Comparison of ENCODE assay signal across 8 cellular contexts in the genomic region with DNA sequence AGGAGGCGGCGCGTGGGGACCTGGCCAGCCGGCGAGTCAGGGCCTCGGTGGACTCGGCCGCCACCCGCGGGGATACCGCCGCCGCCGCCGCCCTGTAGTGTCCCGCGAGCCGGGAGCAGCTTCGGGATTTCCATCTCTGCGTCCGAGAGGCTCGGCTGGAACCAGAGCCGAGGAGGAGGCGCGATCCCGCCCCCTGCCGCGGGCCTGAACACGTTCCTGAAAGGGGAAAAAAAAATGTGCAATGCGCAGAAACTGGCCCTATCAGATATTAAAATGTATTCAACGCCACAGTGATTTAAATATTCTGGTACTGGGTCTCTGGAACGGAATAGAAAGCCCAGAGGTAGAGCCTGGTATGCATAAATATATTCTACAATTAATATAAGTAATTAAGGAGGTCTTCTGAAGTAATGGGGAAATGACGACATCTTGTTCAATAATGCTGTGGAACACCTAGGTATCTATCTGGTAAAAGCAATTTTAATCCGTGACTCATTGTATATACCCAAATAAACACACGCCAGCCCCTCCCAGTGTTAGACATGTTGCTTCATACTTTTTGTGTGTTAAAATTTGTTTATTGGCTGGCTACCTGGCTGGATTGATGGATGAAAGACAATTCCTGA. TPM values are rescaled to one million over a fixed set of nuclear protein-coding genes. Genes with fewer than 3 reads are reported as not detected.
DNase-seq lines count a peak whose midpoint lies in the region; ATAC-seq and TF ChIP-seq lines count a peak whose summit lies in the region.
"Not testable (repeated sequence)": the region's sequence is repeated elsewhere in the genome, so short reads cannot be mapped to it uniquely, and the experiment has no call there.

A gene with protein sequence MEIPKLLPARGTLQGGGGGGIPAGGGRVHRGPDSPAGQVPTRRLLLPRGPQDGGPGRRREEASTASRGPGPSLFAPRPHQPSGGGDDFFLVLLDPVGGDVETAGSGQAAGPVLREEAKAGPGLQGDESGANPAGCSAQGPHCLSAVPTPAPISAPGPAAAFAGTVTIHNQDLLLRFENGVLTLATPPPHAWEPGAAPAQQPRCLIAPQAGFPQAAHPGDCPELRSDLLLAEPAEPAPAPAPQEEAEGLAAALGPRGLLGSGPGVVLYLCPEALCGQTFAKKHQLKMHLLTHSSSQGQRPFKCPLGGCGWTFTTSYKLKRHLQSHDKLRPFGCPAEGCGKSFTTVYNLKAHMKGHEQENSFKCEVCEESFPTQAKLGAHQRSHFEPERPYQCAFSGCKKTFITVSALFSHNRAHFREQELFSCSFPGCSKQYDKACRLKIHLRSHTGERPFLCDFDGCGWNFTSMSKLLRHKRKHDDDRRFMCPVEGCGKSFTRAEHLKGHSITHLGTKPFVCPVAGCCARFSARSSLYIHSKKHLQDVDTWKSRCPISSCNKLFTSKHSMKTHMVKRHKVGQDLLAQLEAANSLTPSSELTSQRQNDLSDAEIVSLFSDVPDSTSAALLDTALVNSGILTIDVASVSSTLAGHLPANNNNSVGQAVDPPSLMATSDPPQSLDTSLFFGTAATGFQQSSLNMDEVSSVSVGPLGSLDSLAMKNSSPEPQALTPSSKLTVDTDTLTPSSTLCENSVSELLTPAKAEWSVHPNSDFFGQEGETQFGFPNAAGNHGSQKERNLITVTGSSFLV (minus strand): TSS at position 172 of the 626 bp plus-strand sequence. CDS start 38 bp downstream, at position 134.

- not testable (repeated sequence) for H4K20me1 ChIP-seq in Karpas-422 (ENCODE audit: insufficient read depth, low read depth, low read length)

- peak within 1 kb of the TSS; percentile 37 for H3K4me3 ChIP-seq in AG09309 (ENCODE audit: control insufficient read depth, low read depth, low read length)
- peak within 1 kb of the TSS; percentile 67 for H3K4me3 ChIP-seq in Karpas-422 (ENCODE audit: low read length)
- peak within 1 kb of the TSS; percentile 39 for H3K4me3 ChIP-seq in colonic mucosa

- DNase-seq in AG09309 (ENCODE audit: low read depth); colonic mucosa: not testable (repeated sequence)
- peak; percentile 58 for DNase-seq in Karpas-422
- peak; percentile 3 for DNase-seq in inferior parietal cortex (ENCODE audit: extremely low spot score)
- DNase-seq in retina = peak; percentile 25

- H3K36me3 ChIP-seq in Karpas-422 (ENCODE audit: insufficient read depth, low read length); colonic mucosa: not testable (repeated sequence)

- peak within 1 kb of the TSS; percentile 75; the same call in 1 of the 2 replicates for H2AFZ ChIP-seq in Karpas-422 (ENCODE audit: low read length)

- intact Hi-C loops in colonic mucosa (cut with DNase I) = not testable (repeated sequence)

- peaks cover 23% of the 10 kb centered on the region for H3K4me1 ChIP-seq in Karpas-422 (ENCODE audit: low read length)
- not testable (repeated sequence) for H3K4me1 ChIP-seq in colonic mucosa

- not testable (repeated sequence) for H3K9me2 ChIP-seq in Karpas-422 (replicated peaks; ENCODE audit: insufficient read depth, low read length)

- peak within 1 kb of the TSS; percentile 67 for H3K9ac ChIP-seq in Karpas-422 (ENCODE audit: low read length)
- H3K9ac ChIP-seq in colonic mucosa (ENCODE audit: low read depth in 2 of 2, low read length in 2 of 2) = peak within 1 kb of the TSS; percentile 26 to 47

- peaks cover 28% of the 10 kb centered on the region for H3K79me2 ChIP-seq in Karpas-422 (ENCODE audit: low read length)

- not testable (repeated sequence) for H3K9me3 ChIP-seq in Karpas-422 (ENCODE audit: low read length); colonic mucosa

- TF ChIP-seq CTCF in AG09309 (IDR thresholded peaks at IDR 0.05; ENCODE audit: control insufficient read depth, insufficient read depth, low read depth, low read length, missing control alignments); colonic mucosa (IDR thresholded peaks at IDR 0.05): not testable (repeated sequence)

- H3K27ac ChIP-seq in Karpas-422 (ENCODE audit: low read length) (0 out of 2 replicates have a peak within 1 kb of the TSS, but pooled peaks have one; percentile 26), colonic mucosa (peak within 1 kb of the TSS; percentile 72)

- H3K27me3 ChIP-seq in Karpas-422 (ENCODE audit: low read length); colonic mucosa: not testable (repeated sequence)

- ATAC-seq in GM19023 (IDR thresholded peaks at IDR 0.05; ENCODE audit: unreplicated experiment) (peak; percentile 58), HG02763 (IDR thresholded peaks at IDR 0.05; ENCODE audit: unreplicated experiment) (peak; percentile 55)
- peak; percentile 59 to 68 for ATAC-seq in activated CD4-positive, CD25-positive, alpha-beta regulatory T cell treated with anti-CD3 and anti-CD28 coated beads, Interleukin-2, amount 50 U/mL, for 24 hours

- H3K4me2 ChIP-seq in Karpas-422 (ENCODE audit: low read depth, low read length, poor library complexity, severe bottlenecking) = peak within 1 kb of the TSS; percentile 82

RNA-seq across cellular contexts. Expression of the gene that starts here (rescaled TPM):
- total RNA-seq in Karpas-422 (2014; rRNA removed; shearing (Covaris generic); ENCODE audit: low replicate concordance) = 6.3 and 10.6 TPM in 2 replicates
- 1 to 10 TPM; 2.4 to 3.8 TPM for total RNA-seq in colonic mucosa
